ENCODE assay signal across 8 cellular contexts in the genomic region with DNA sequence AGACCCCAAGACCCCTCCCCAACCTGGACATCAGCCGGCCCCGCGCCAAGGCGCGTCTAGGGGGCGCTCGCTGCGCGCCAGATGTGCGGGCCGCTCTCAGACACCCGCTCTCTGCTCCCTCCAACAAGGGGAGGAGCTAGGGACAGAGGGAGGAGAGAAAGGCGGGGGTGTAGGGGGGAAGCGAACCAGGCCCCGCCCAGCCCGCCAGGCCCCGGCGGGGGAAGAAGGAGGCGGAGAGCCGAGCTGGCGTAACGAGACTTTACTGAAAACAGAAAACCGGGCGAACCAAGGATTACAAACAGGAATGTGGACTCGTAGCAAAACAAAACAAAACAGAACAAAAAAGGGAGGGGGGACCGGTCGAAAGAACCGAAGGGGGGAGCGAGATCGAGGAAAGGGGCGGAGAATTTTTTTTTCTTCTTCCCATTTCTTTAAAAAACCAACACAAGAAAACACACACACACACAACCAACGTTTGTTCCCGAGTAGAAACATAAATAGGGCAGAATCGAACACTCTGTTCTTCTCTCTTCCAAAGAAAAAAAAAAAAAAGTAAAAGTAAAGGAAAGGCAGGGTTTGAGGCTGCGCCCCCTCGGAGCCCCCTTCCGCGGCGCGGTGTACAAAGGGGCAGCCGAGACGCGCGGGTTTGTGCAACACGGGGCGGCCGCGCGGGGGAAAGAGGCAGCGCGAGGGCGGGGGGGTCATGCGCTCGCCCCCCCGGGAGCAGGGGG. TPM values are rescaled to one million over a fixed set of nuclear protein-coding genes. Genes with fewer than 3 reads are reported as not detected.
DNase-seq lines count a peak whose midpoint lies in the region; ATAC-seq and TF ChIP-seq lines count a peak whose summit lies in the region.

No MANE protein-coding gene starts in this region.

- H3K9me3 Mint-ChIP-seq in type B pancreatic cell, result no peaks in the 10 kb centered on the region

- H3K4me1 Mint-ChIP-seq in type B pancreatic cell (ENCODE audit: unreplicated experiment), result peaks cover 16% of the 10 kb centered on the region

- ATAC-seq in GM21723 (IDR thresholded peaks at IDR 0.05; ENCODE audit: unreplicated experiment) (peak; percentile 22), heart right ventricle (peak; percentile 65 to 85 (median 80))

- H3K4me1 ChIP-seq in adrenal gland (replicated peaks in 1 of 2) (peaks cover 39 to 54% of the 10 kb centered on the region in 2 donors), heart right ventricle (peaks cover 14 to 64% (median 59%) of the 10 kb centered on the region in 9 donors)

- intact Hi-C loops in adrenal gland (cut with DNase I), result loop anchor here (2.0 to 10.0 kb wide), 3 partner anchors 47 to 125 kb away; no protein-coding TSS in a partner anchor
- intact Hi-C loops in heart right ventricle (cut with DNase I), result loop anchor here (1.0 to 10.0 kb wide), 12 partner anchors 25 to 138 kb away; a partner anchor contains a TSS

- H3K9me3 ChIP-seq in adrenal gland (replicated peaks in 1 of 3) (no peaks in the 10 kb centered on the region), heart right ventricle (no peaks in the 10 kb centered on the region)

- 0 to 1% (median 0%) methylated on average over 41 to 55 of the region's 55 CpGs for WGBS in adrenal gland, 4 donors
- WGBS in heart right ventricle, 2 donors, result 1% methylated on average over 46 to 55 of the region's 55 CpGs

- DNase-seq in C1 segment of cervical spinal cord (lab: John Stamatoyannopoulos, UW) (peak; percentile 37 to 92 (median 84)), NCI-H1436 treated with DMSO at 0.1 percent for 48 hours (lab: John Stamatoyannopoulos, UW) (peak; percentile 70), T follicular helper cell (ENCODE audit: low read depth) (peak; percentile 86), adrenal gland (peak; percentile 92 to 96 (median 93)), heart right ventricle (peak; percentile 91 to 93), pons (ENCODE audit: low spot score) (peak; percentile 98), type B pancreatic cell (ENCODE audit: extremely low spot score, unreplicated experiment) (peak; percentile 96)

- H3K27ac ChIP-seq in adrenal gland (peak overlapping the region; percentile 99 to 100 (median 100)), heart right ventricle (peak overlapping the region; percentile 99 to 100 (median 100))

- H3K36me3 ChIP-seq in adrenal gland (replicated peaks in 1 of 2), result peaks cover 0 to 12% of the 10 kb centered on the region in 2 donors
- H3K36me3 ChIP-seq in heart right ventricle, result peaks cover 0 to 34% (median 15%) of the 10 kb centered on the region in 9 donors

- H3K27me3 ChIP-seq in adrenal gland, result no peaks in the 10 kb centered on the region
- no peaks in the 10 kb centered on the region for H3K27me3 ChIP-seq in heart right ventricle

- H3K27ac Mint-ChIP-seq in type B pancreatic cell, result peak overlapping the region; percentile 99

- TF ChIP-seq CTCF in adrenal gland (IDR thresholded peaks at IDR 0.05), result peak; percentile 68 to 93 (median 86)
- peak; percentile 54 to 98 (median 93) for TF ChIP-seq CTCF in heart right ventricle (IDR thresholded peaks at IDR 0.05)
- peak; percentile 95 for TF ChIP-seq CTCF in type B pancreatic cell (conservative IDR thresholded peaks at IDR 0.05)

- peaks cover 8% of the 10 kb centered on the region for H3K36me3 Mint-ChIP-seq in type B pancreatic cell

- peak overlapping the region; percentile 35 to 100 (median 96) for H3K4me3 ChIP-seq in adrenal gland
- H3K4me3 ChIP-seq in heart right ventricle, result peak overlapping the region; percentile 75 to 100 (median 94)

- peak overlapping the region; percentile 95 for H3K4me3 Mint-ChIP-seq in type B pancreatic cell

- peaks cover 6% of the 10 kb centered on the region for H3K27me3 Mint-ChIP-seq in type B pancreatic cell

- peak; percentile 20 to 95 for TF ChIP-seq POLR2A in adrenal gland (IDR thresholded peaks at IDR 0.05)

RNA-seq across cellular contexts. Expression of a gene that starts 1.7 kb away (rescaled TPM):
- total RNA-seq in adrenal gland (100 to 1,000 TPM; 181 to 533 (median 361) TPM), heart right ventricle (100 to 1,000 TPM in 9 of 10 donors, 10 to 100 TPM in 1; 93.7 to 195 (median 133) TPM), type B pancreatic cell (ENCODE audit: low replicate concordance) (126 and 232 TPM in 2 replicates)
- polyA plus RNA-seq in adrenal gland (100 to 1,000 TPM in 2 of 3 donors, 10 to 100 TPM in 1; 35.9 to 226 (median 104) TPM), heart right ventricle (100 to 1,000 TPM; 103 to 278 TPM)

RNA-seq across cellular contexts. Expression of a gene that starts 5.4 kb away (rescaled TPM):
- total RNA-seq in adrenal gland, result 1 to 10 TPM in 7 of 8 donors, under 1 TPM in 1; 0.30 to 5.4 (median 2.4) TPM
- polyA plus RNA-seq in adrenal gland, result 10 to 100 TPM in 1 of 3 donors, 1 to 10 TPM in 1, under 1 TPM in 1; 0.59 to 45.2 (median 6.0) TPM
- total RNA-seq in heart right ventricle, result 1 to 10 TPM in 5 of 10 donors, under 1 TPM in 5; 0.49 to 1.5 (median 0.96) TPM
- 1 to 10 TPM in 1 of 2 donors, under 1 TPM in 1; 0.17 to 7.8 TPM for polyA plus RNA-seq in heart right ventricle
- total RNA-seq in type B pancreatic cell (ENCODE audit: low replicate concordance), result 7.8 and 10.2 TPM in 2 replicates

RNA-seq across cellular contexts. Expression of a gene that starts 43.2 kb away (rescaled TPM):
- total RNA-seq in adrenal gland, result 100 to 1,000 TPM; 107 to 290 (median 161) TPM
- polyA plus RNA-seq in adrenal gland, result 100 to 1,000 TPM; 105 to 195 (median 120) TPM
- 100 to 1,000 TPM in 1 of 10 donors, 10 to 100 TPM in 9; 73.2 to 114 (median 93.3) TPM for total RNA-seq in heart right ventricle
- polyA plus RNA-seq in heart right ventricle, result 100 to 1,000 TPM; 135 to 163 TPM
- total RNA-seq in type B pancreatic cell (ENCODE audit: low replicate concordance), result 196 and 223 TPM in 2 replicates

RNA-seq across cellular contexts. Expression of a gene that starts 53.4 kb away (rescaled TPM):
- total RNA-seq in adrenal gland, result 1 to 10 TPM in 2 of 8 donors, under 1 TPM in 6; 0.11 to 1.7 (median 0.42) TPM
- 1 to 10 TPM in 1 of 3 donors, under 1 TPM in 1, not detected in 1; 0.77 to 2.4 TPM for polyA plus RNA-seq in adrenal gland
- total RNA-seq in heart right ventricle, result 1 to 10 TPM in 4 of 10 donors, under 1 TPM in 6; 0.30 to 4.2 (median 0.85) TPM
- 1 to 10 TPM; 1.2 to 6.3 TPM for polyA plus RNA-seq in heart right ventricle
- 0.33 and 0.89 TPM in 2 replicates for total RNA-seq in type B pancreatic cell (ENCODE audit: low replicate concordance)

Comparison
In these comparisons a context has a peak if more than half of its experiments do, and no peak if none do; other contexts are left out.
1. Peak in every context shown above with its lines: DNase-seq, ATAC-seq, H3K4me3 ChIP-seq and H3K27ac ChIP-seq.